Comparison of ENCODE assay signal across 10 cellular contexts in genomic region chr7:55144333-55144954, GRCh38.
DNase-seq lines count a peak whose midpoint lies in the region; ATAC-seq and TF ChIP-seq lines count a peak whose summit lies in the region.
"Had no signal": no experiment of that assay in that cellular context is flagged by ENCODE, and none has a peak within 500 bp of the region (broad histone marks: within the 10 kb centered on the region; RNA-seq: fewer than 3 reads in every experiment).

No MANE protein-coding gene starts in this region.

- H3K9me2 ChIP-seq in OCI-LY1 (ENCODE audit: low read depth, low read length), result no peaks in the 10 kb centered on the region

- peaks cover 36% of the 10 kb centered on the region for H3K27me3 Mint-ChIP-seq in activated CD4-positive, alpha-beta T cell treated with anti-CD3 and anti-CD28 coated beads for 36 hours

- ATAC-seq in activated CD4-positive, alpha-beta T cell treated with anti-CD3 and anti-CD28 coated beads for 36 hours, result no peak
- ATAC-seq in esophagus mucosa (peak; percentile 19), GM18511 (IDR thresholded peaks at IDR 0.05; ENCODE audit: unreplicated experiment) (no peak)
- ATAC-seq: T-helper 17 cell had no signal

- intact Hi-C loops in activated CD4-positive, alpha-beta T cell treated with anti-CD3 and anti-CD28 coated beads for 36 hours (cut with DNase I, micrococcal nuclease), result loop anchor here in 1 of 2 experiments (5.0 kb wide), 1 partner anchor 108 kb away; no protein-coding TSS in a partner anchor
- intact Hi-C loops in ovary (cut with DNase I), result no loop called here

- no peak overlapping the region for H3K4me2 ChIP-seq in OCI-LY1 (ENCODE audit: low read length)

- H4K20me1 ChIP-seq in OCI-LY1 (ENCODE audit: insufficient read depth, low read length), result no peaks in the 10 kb centered on the region

- H3K4me1 ChIP-seq in OCI-LY1 (ENCODE audit: insufficient read depth, low read length, severe bottlenecking), result no peaks in the 10 kb centered on the region
- H3K4me1 ChIP-seq in ovary (ENCODE audit: insufficient read depth), result peaks cover 3% of the 10 kb centered on the region

- POLR2A ChIA-PET in activated CD4-positive, alpha-beta T cell treated with anti-CD3 and anti-CD28 coated beads for 36 hours (lab: Charles Lee), result no interaction called here

- DNase-seq in activated CD4-positive, alpha-beta T cell treated with anti-CD3 and anti-CD28 coated beads for 36 hours, result peak; percentile 31
- DNase-seq in activated CD4-positive, alpha-beta T cell treated with anti-CD3 and anti-CD28 coated beads for 1 hour, result no peak
- DNase-seq in retinal pigment epithelial cell (ENCODE audit: low read depth) (no peak), ovary (no peak)
- no peak for DNase-seq in activated effector memory CD4-positive, alpha-beta T cell treated with anti-CD3 and anti-CD28 coated beads, Interleukin-2, amount 50 U/mL, for 16 hours
- DNase-seq: NCI-H2107, T-helper 17 cell had no signal

- peak; percentile 46 for TF ChIP-seq CTCF in OCI-LY1 (IDR thresholded peaks at IDR 0.05; ENCODE audit: low read length)
- TF ChIP-seq CTCF in retinal pigment epithelial cell (conservative IDR thresholded peaks at IDR 0.05; ENCODE audit: low read depth, low read length), result peak; percentile 40
- TF ChIP-seq CTCF in ovary (IDR thresholded peaks at IDR 0.05), result no peak

- no peak overlapping the region for H2AFZ ChIP-seq in OCI-LY1 (ENCODE audit: low read length)

- H3K79me2 ChIP-seq in OCI-LY1 (ENCODE audit: insufficient read depth, low read length), result no peaks in the 10 kb centered on the region

- no peak overlapping the region for H3K4me3 Mint-ChIP-seq in activated CD4-positive, alpha-beta T cell treated with anti-CD3 and anti-CD28 coated beads for 36 hours
- H3K4me3 Mint-ChIP-seq: T-helper 17 cell had no signal

- H3K36me3 ChIP-seq in OCI-LY1 (ENCODE audit: insufficient read depth, low read length) (no peaks in the 10 kb centered on the region), ovary (no peaks in the 10 kb centered on the region)

- H3K36me3 Mint-ChIP-seq in activated CD4-positive, alpha-beta T cell treated with anti-CD3 and anti-CD28 coated beads for 36 hours (ENCODE audit: low read depth), result no peaks in the 10 kb centered on the region

- no peaks in the 10 kb centered on the region for H3K9me3 Mint-ChIP-seq in activated CD4-positive, alpha-beta T cell treated with anti-CD3 and anti-CD28 coated beads for 36 hours (ENCODE audit: low read depth)

- H3K27me3 ChIP-seq in OCI-LY1 (ENCODE audit: insufficient read depth, low read length) (no peaks in the 10 kb centered on the region), ovary (no peaks in the 10 kb centered on the region)

- WGBS in ovary, 3 donors, result 91 to 94% (median 92%) methylated on average over 19 of the region's 19 CpGs

- peaks cover 9% of the 10 kb centered on the region for H3K4me1 Mint-ChIP-seq in activated CD4-positive, alpha-beta T cell treated with anti-CD3 and anti-CD28 coated beads for 36 hours

- H3K27ac ChIP-seq in OCI-LY1 (ENCODE audit: low read depth, low read length, poor library complexity, severe bottlenecking), result no peak overlapping the region
- H3K27ac ChIP-seq in ovary, result no peak overlapping the region

- TF ChIP-seq POLR2A in ovary (IDR thresholded peaks at IDR 0.05), result no peak

- H3K27ac Mint-ChIP-seq in activated CD4-positive, alpha-beta T cell treated with anti-CD3 and anti-CD28 coated beads for 36 hours, result no peak overlapping the region
- H3K27ac Mint-ChIP-seq: T-helper 17 cell had no signal

- CTCF ChIA-PET in activated CD4-positive, alpha-beta T cell treated with anti-CD3 and anti-CD28 coated beads for 36 hours (lab: Charles Lee), result interaction anchor here (0.6 to 0.7 kb wide), 2 partner anchors 42 to 446 kb away, joined by 3 read pairs; no protein-coding TSS in a partner anchor

- H3K4me3 ChIP-seq in OCI-LY1 (ENCODE audit: low read depth, low read length, poor library complexity, severe bottlenecking) (no peak overlapping the region), retinal pigment epithelial cell (ENCODE audit: low read length) (no peak overlapping the region), ovary (no peak overlapping the region)

- no peaks in the 10 kb centered on the region for H3F3A ChIP-seq in OCI-LY1 (ENCODE audit: insufficient read depth, low read length)

- H3K9me3 ChIP-seq in OCI-LY1 (ENCODE audit: low read length), result peaks cover under 1% of the 10 kb centered on the region; the same call in 1 of the 2 replicates
- no peaks in the 10 kb centered on the region for H3K9me3 ChIP-seq in ovary

- TF ChIP-seq EP300 in ovary (IDR thresholded peaks at IDR 0.05), result no peak

- H3K9ac ChIP-seq in OCI-LY1 (ENCODE audit: low read length), result no peak overlapping the region

Comparison
In these comparisons a context has a peak if more than half of its experiments do, and no peak if none do; other contexts are left out.
1. CTCF ChIP-seq: peak in OCI-LY1 (single experiment) and retinal pigment epithelial cell (single experiment); none in ovary (0 of 3).